In the genomic region with DNA sequence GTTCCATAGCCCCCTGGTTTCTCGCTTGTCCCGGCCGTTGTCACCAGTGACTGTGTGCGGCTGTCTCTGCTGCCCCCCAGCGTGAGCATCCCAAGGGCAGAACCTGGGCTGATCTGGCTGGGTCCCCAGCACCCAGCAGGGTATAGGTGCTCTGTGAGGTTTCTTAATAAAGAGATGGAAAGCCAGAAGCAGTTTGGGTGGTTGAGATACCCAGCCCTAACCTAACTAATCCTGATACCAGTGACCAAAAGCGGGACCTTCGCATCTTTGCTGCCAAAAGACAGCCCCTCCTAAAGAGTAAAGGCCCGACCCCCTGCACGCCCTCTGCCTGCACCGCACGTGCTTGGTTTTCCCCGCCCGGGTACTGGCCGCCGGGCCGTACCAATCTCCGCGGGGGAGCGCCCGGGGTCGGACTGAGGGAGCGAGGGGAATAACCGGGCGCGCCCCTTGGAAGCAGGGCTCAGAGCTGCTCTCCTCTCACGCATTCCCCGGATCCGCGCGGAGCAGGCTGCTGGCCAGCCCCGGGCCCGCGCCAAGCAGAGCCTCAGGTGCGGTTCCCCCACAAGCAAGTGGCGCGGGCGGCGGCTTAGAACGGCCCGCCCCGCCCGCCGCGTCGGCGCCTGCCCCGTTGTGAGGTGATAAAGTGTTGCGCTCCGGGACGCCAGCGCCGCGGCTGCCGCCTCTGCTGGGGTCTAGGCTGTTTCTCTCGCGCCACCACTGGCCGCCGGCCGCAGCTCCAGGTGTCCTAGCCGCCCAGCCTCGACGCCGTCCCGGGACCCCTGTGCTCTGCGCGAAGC, we compare ENCODE assay signal across 8 cellular contexts. TPM values are rescaled to one million over a fixed set of nuclear protein-coding genes. Genes with fewer than 3 reads are reported as not detected.
DNase-seq lines count a peak whose midpoint lies in the region; ATAC-seq and TF ChIP-seq lines count a peak whose summit lies in the region.

A gene with protein sequence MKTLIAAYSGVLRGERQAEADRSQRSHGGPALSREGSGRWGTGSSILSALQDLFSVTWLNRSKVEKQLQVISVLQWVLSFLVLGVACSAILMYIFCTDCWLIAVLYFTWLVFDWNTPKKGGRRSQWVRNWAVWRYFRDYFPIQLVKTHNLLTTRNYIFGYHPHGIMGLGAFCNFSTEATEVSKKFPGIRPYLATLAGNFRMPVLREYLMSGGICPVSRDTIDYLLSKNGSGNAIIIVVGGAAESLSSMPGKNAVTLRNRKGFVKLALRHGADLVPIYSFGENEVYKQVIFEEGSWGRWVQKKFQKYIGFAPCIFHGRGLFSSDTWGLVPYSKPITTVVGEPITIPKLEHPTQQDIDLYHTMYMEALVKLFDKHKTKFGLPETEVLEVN (plus strand): TSS at position 667 of the 797 bp plus-strand sequence. CDS start 214 bp downstream, outside the sequence.

- intact Hi-C loops in gastrocnemius medialis (cut with DNase I; ENCODE audit: low total_unique reads), result loop anchor here (1.0 kb wide), 2 partner anchors 45 to 62 kb away; no protein-coding TSS in a partner anchor

- H3K27ac ChIP-seq in angular gyrus (ENCODE audit: low read depth, low read length) (peak within 1 kb of the TSS; percentile 42), gastrocnemius medialis (peak within 1 kb of the TSS in 2 of 4 donors; percentile 20 to 52)

- peaks cover 23% of the 10 kb centered on the region for H3K27me3 Mint-ChIP-seq in T-helper 17 cell

- peak; percentile 76 for ATAC-seq in GM18498 (IDR thresholded peaks at IDR 0.05; ENCODE audit: unreplicated experiment)
- ATAC-seq in HG02943 (IDR thresholded peaks at IDR 0.05; ENCODE audit: low read depth, unreplicated experiment), result peak; percentile 58
- ATAC-seq in T-helper 17 cell, result peak; percentile 93
- ATAC-seq in gastrocnemius medialis, result peak; percentile 81 to 84

- peaks cover 20% of the 10 kb centered on the region for H3K4me1 Mint-ChIP-seq in T-helper 17 cell

- H3K9me3 ChIP-seq in T-helper 17 cell (ENCODE audit: control insufficient read depth, low read length, poor library complexity, severe bottlenecking), result no peaks in the 10 kb centered on the region
- H3K9me3 ChIP-seq in gastrocnemius medialis, result no peaks in the 10 kb centered on the region

- peaks cover 0 to 8% (median 3%) of the 10 kb centered on the region in 3 donors for H3K27me3 ChIP-seq in gastrocnemius medialis

- peak in 2 of 5 experiments; percentile 15 to 35 for TF ChIP-seq CTCF in gastrocnemius medialis (IDR thresholded peaks at IDR 0.05 in 4 of 5, conservative IDR thresholded peaks at IDR 0.05 in 1 of 5)

- in situ Hi-C loops in gastrocnemius medialis (cut with MboI; ENCODE audit: low sequenced_read_pairs in 4 of 4), result no loop called here

- H3K4me3 ChIP-seq in gastrocnemius medialis, result peak within 1 kb of the TSS; percentile 53 to 71 (median 62)

- peak within 1 kb of the TSS; percentile 92 for H3K27ac Mint-ChIP-seq in T-helper 17 cell

- no peaks in the 10 kb centered on the region for H3K36me3 Mint-ChIP-seq in T-helper 17 cell (ENCODE audit: low read depth)

- TF ChIP-seq POLR2A in gastrocnemius medialis (IDR thresholded peaks at IDR 0.05), result peak in 1 of 2 donors; percentile 24

- DNase-seq in NCI-H1694 treated with DMSO at 0.1 percent for 48 hours (lab: John Stamatoyannopoulos, UW) (peak; percentile 82), T-helper 17 cell (peak; percentile 51 to 64 (median 56)), hippocampal formation (lab: John Stamatoyannopoulos, UW) (peak; percentile 5 to 47), gastrocnemius medialis (peak; percentile 34 to 54), middle frontal gyrus (ENCODE audit: extremely low spot score, low spot score) (no peak)

- no peaks in the 10 kb centered on the region for H3K36me3 ChIP-seq in gastrocnemius medialis

- H3K4me1 ChIP-seq in gastrocnemius medialis, result peaks cover 6 to 16% of the 10 kb centered on the region in 2 donors

- peak within 1 kb of the TSS; percentile 87 for H3K4me3 Mint-ChIP-seq in T-helper 17 cell

RNA-seq across cellular contexts. Expression of the gene that starts here (rescaled TPM):
- 1 to 10 TPM in 1 of 2 donors, under 1 TPM in 1; 0.55 to 1.2 TPM for total RNA-seq in T-helper 17 cell
- total RNA-seq in gastrocnemius medialis, result 1 to 10 TPM; 2.1 to 4.9 (median 4.1) TPM
